In the genomic region with DNA sequence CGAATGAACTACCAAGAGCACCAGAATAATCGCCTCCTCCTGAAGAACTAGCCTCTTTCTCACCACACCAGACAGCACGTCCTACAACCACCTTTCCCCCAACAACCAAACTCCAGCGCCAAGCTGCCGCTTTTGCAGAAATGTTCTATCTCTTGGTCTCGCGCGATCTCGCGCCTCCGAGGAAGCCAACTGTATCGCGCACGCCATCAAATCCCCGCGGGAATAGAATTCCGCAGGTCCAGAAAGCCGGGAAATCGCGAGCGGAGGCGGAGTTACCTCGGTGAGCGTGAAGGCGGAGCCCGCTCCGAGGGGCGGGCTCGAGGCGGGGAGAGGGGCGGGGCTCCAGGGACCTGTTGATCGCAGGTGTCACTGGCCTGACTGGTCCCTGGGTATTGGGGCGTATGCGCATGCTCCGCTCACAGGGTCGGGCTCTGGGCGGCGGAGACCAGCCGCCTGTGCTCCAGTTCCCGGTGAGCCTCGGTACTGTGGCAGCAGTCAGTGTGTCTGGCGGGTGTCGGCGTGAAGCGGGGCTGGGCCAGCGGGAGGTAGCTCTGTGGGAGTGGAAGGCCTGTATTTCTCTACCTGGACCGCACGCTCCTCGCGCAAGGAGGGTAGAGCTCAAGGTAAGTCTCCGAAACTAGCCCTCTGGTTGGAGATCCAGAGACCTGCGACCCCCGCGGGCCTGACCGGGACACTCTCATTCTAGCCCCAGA, we compare ENCODE assay signal across 8 cellular contexts. TPM values are rescaled to one million over a fixed set of nuclear protein-coding genes. Genes with fewer than 3 reads are reported as not detected.
DNase-seq lines count a peak whose midpoint lies in the region; ATAC-seq and TF ChIP-seq lines count a peak whose summit lies in the region.

A gene (plus strand): TSS at position 463 of the 713 bp plus-strand sequence. CDS start 27,047 bp downstream, outside the sequence.

- H3K4me2 ChIP-seq in PC-3 (ENCODE audit: low read length), result peak within 1 kb of the TSS; percentile 84

- H3K9me3 Mint-ChIP-seq in IgD-negative memory B cell, result no peaks in the 10 kb centered on the region

- H3F3A ChIP-seq in PC-3 (ENCODE audit: low read length, unreplicated experiment), result peaks cover 7% of the 10 kb centered on the region

- H3K9me2 ChIP-seq in PC-3 (replicated peaks; ENCODE audit: low read length), result 0 out of 2 replicates have a peak, but pooled peaks cover 6% of the 10 kb centered on the region

- peak within 1 kb of the TSS; percentile 79 for H3K27ac ChIP-seq in PC-3 (ENCODE audit: low read length)

- H3K4me3 ChIP-seq in PC-3 (ENCODE audit: low read length) (peak within 1 kb of the TSS; percentile 89), epithelial cell of esophagus (ENCODE audit: low read length) (peak within 1 kb of the TSS; percentile 78)

- H3K36me3 Mint-ChIP-seq in IgD-negative memory B cell, result no peaks in the 10 kb centered on the region

- peaks cover 28% of the 10 kb centered on the region for H3K4me1 ChIP-seq in PC-3 (ENCODE audit: insufficient read depth, low read length)

- intact Hi-C loops in PC-3 (cut with micrococcal nuclease), result loop anchor here (1.0 to 5.0 kb wide), 3 partner anchors 75 to 224 kb away; no protein-coding TSS in a partner anchor

- DNase-seq in DMS 273 (lab: John Stamatoyannopoulos, UW; ENCODE audit: unreplicated experiment) (peak; percentile 98), PC-3 (peak; percentile 97), epithelial cell of esophagus (ENCODE audit: low read depth) (peak; percentile 99), middle frontal gyrus (ENCODE audit: extremely low spot score, low spot score) (peak; percentile 86)
- DNase-seq in activated T-cell treated with anti-CD3 and anti-CD28 coated beads, Interleukin-2, amount 50 U/mL, for 1 hour, result peak; percentile 98
- DNase-seq in stimulated activated CD8-positive, alpha-beta memory T cell treated with anti-CD3 and anti-CD28 coated beads, Interleukin-2, amount 100 ng/mL, for 1 hour (ENCODE audit: low read depth in 2 of 2), result peak; percentile 96 to 97

- ATAC-seq in GM21576 (IDR thresholded peaks at IDR 0.05; ENCODE audit: unreplicated experiment), result peak; percentile 92
- ATAC-seq in PC-3, result peak; percentile 84

- H3K79me2 ChIP-seq in PC-3 (ENCODE audit: low read length), result peaks cover 54% of the 10 kb centered on the region

- no peaks in the 10 kb centered on the region for H3K27me3 Mint-ChIP-seq in IgD-negative memory B cell

- CTCF ChIA-PET in PC-3 (lab: Charles Lee), result interaction anchor here (0.5 kb wide), 1 partner anchor 178 kb away, joined by 3 read pairs; no protein-coding TSS in a partner anchor

- BruUV-seq in PC-3 (replicated peaks; lab: Mats Ljungman, UMichigan), result no TSS peak

- no peak for TF ChIP-seq CTCF in PC-3 (conservative IDR thresholded peaks at IDR 0.05; ENCODE audit: low read depth, low read length)
- peak; percentile 18 for TF ChIP-seq CTCF in epithelial cell of esophagus (IDR thresholded peaks at IDR 0.05; ENCODE audit: insufficient read depth, low read depth, low read length, missing control alignments)

- H3K36me3 ChIP-seq in PC-3 (ENCODE audit: low read depth, low read length), result no peaks in the 10 kb centered on the region

- peaks cover 8 to 23% (median 18%) of the 10 kb centered on the region in 3 donors for H3K4me1 Mint-ChIP-seq in IgD-negative memory B cell

- POLR2A ChIA-PET in PC-3 (lab: Charles Lee; ENCODE audit: unreplicated experiment), result no interaction called here

- H3K27ac Mint-ChIP-seq in IgD-negative memory B cell, result peak within 1 kb of the TSS; percentile 79 to 96 (median 91)

- peak within 1 kb of the TSS; percentile 98 to 99 (median 98) for H3K4me3 Mint-ChIP-seq in IgD-negative memory B cell

- no peaks in the 10 kb centered on the region for H3K9me3 ChIP-seq in PC-3 (ENCODE audit: low read length)

- peaks cover 12% of the 10 kb centered on the region for H4K20me1 ChIP-seq in PC-3 (ENCODE audit: low read length)

- H3K9ac ChIP-seq in PC-3 (ENCODE audit: low read length), result peak within 1 kb of the TSS; percentile 89

- no peaks in the 10 kb centered on the region for H3K27me3 ChIP-seq in PC-3 (ENCODE audit: low read length)

- H2AFZ ChIP-seq in PC-3 (ENCODE audit: low read length), result peak within 1 kb of the TSS; percentile 69

RNA-seq across cellular contexts. Expression of the gene that starts here (rescaled TPM):
- polyA plus RNA-seq in IgD-negative memory B cell, result 7.7 TPM
- 8.7 and 9.6 TPM in 2 replicates for total RNA-seq in PC-3 (2014; rRNA removed)

Comparison
In these comparisons a context has a peak if more than half of its experiments do, and no peak if none do; other contexts are left out.
1. Peak in every context shown above with its lines: DNase-seq, ATAC-seq, H3K4me3 ChIP-seq and H3K27ac ChIP-seq.